Comparison of ENCODE assay signal across 8 cellular contexts in the genomic region with DNA sequence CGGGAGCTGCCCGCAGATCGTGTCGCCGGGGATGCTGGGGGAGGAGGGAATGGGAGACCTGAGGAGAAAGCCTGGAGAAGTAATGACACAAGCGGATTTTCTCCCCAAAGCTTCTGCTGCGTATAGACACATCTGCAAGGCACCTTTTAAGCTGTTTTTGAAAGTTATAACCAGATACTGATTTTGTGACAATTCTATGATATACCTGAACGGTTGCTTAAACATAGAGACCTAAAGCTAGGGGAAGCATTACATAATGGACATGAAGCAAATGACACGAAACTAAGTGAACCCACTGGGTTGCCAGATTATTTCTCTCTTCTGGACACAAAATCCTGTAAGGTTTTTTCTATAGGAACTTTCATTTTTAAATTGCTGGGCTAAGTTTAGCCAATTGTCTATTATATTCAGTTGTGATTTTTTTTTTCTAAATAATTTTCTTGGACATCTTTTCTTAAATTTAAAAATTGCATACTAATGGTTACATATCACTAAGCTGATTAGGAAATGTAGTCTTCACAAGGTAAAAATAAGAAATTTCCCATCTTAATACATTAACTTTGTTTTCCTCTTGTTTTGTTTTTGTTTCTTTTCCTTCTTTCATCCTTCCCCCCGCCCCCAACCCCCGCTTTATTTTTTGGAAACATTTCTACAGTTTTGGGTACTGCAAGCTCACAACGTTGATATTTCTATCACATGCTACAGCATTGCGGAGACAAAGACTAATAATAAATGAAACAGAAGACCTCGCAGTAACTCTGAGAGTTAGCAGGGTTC. TPM values are rescaled to one million over a fixed set of nuclear protein-coding genes. Genes with fewer than 3 reads are reported as not detected.
DNase-seq lines count a peak whose midpoint lies in the region; ATAC-seq and TF ChIP-seq lines count a peak whose summit lies in the region.

No MANE protein-coding gene starts in this region.

- TF ChIP-seq CTCF in activated B cell treated with CpG ODN at 0.5 μM for 24 hours (IDR thresholded peaks at IDR 0.05) = no peak

- no peak overlapping the region for H3K27ac ChIP-seq in iPS-18a (ENCODE audit: low read length)
- H3K27ac ChIP-seq in stomach smooth muscle (ENCODE audit: low read length) = peak overlapping the region; percentile 62

- CTCF ChIA-PET in activated B cell treated with CpG ODN at 0.5 μM for 24 hours (lab: Charles Lee) = interaction anchor here (0.7 kb wide), 1 partner anchor 58 kb away, joined by 3 read pairs; no protein-coding TSS in a partner anchor

- H3K4me1 Mint-ChIP-seq in activated B cell treated with CpG ODN at 0.5 μM for 24 hours = peaks cover 12% of the 10 kb centered on the region

- H3K27me3 ChIP-seq in iPS-18a (ENCODE audit: control insufficient read depth, insufficient read depth, low read length) (peaks cover 59% of the 10 kb centered on the region), stomach smooth muscle (ENCODE audit: control insufficient read depth in 1 of 2, insufficient read depth in 2 of 2, low read length in 2 of 2) (no peaks in the 10 kb centered on the region)

- DNase-seq in SKM-1 treated with dmso at 0.1 percent for 144 hours (lab: John Stamatoyannopoulos, UW; ENCODE audit: unreplicated experiment) (peak; percentile 40), SKM-1 (lab: John Stamatoyannopoulos, UW; ENCODE audit: unreplicated experiment) (no peak), activated B cell treated with CpG ODN at 0.5 μM for 24 hours (no peak), HuH-7 (ENCODE audit: low spot score) (no peak), NCI-H2107 treated with DMSO at 0.1 percent for 48 hours (lab: John Stamatoyannopoulos, UW; ENCODE audit: unreplicated experiment) (no peak)

- H3K4me3 ChIP-seq in iPS-18a (ENCODE audit: low read length) (peak overlapping the region; percentile 83), stomach smooth muscle (ENCODE audit: low read length in 2 of 2) (peak overlapping the region; percentile 76 to 79)

- H3K27ac Mint-ChIP-seq in activated B cell treated with CpG ODN at 0.5 μM for 24 hours = no peak overlapping the region

- intact Hi-C loops in activated B cell treated with CpG ODN at 0.5 μM for 24 hours (cut with micrococcal nuclease) = loop anchor here (5.0 kb wide), 1 partner anchor 83 kb away; a partner anchor contains a TSS

- peak overlapping the region; percentile 21 for H3K9ac ChIP-seq in iPS-18a (ENCODE audit: low read length)
- H3K9ac ChIP-seq in stomach smooth muscle (ENCODE audit: low read length in 2 of 2) = peak overlapping the region; percentile 55 to 65

- ATAC-seq in activated B cell treated with CpG ODN at 0.5 μM for 24 hours (ENCODE audit: low read depth) (no peak), GM18519 (IDR thresholded peaks at IDR 0.05; ENCODE audit: low FRiP score, unreplicated experiment) (no peak)

- peaks cover 44% of the 10 kb centered on the region for H3K27me3 Mint-ChIP-seq in activated B cell treated with CpG ODN at 0.5 μM for 24 hours

- no peaks in the 10 kb centered on the region for H3K36me3 Mint-ChIP-seq in activated B cell treated with CpG ODN at 0.5 μM for 24 hours (ENCODE audit: low read depth)

- H3K4me3 Mint-ChIP-seq in activated B cell treated with CpG ODN at 0.5 μM for 24 hours = peak overlapping the region; percentile 67

- POLR2A ChIA-PET in activated B cell treated with CpG ODN at 0.5 μM for 24 hours (lab: Charles Lee) = no interaction called here

- H3K9me3 ChIP-seq in iPS-18a (ENCODE audit: control insufficient read depth, low read depth, low read length) = no peaks in the 10 kb centered on the region
- H3K9me3 ChIP-seq in stomach smooth muscle (ENCODE audit: control insufficient read depth in 2 of 2, low read length in 2 of 2) = no peaks in the 10 kb centered on the region

- H3K36me3 ChIP-seq in iPS-18a (ENCODE audit: control insufficient read depth, low read depth, low read length) = no peaks in the 10 kb centered on the region
- no peaks in the 10 kb centered on the region for H3K36me3 ChIP-seq in stomach smooth muscle (ENCODE audit: control insufficient read depth in 2 of 2, insufficient read depth in 2 of 2, low read length in 2 of 2)

- H3K9me3 Mint-ChIP-seq in activated B cell treated with CpG ODN at 0.5 μM for 24 hours = no peaks in the 10 kb centered on the region

- H3K4me1 ChIP-seq in iPS-18a (ENCODE audit: control insufficient read depth, low read depth, low read length) (peaks cover 13% of the 10 kb centered on the region), stomach smooth muscle (ENCODE audit: control insufficient read depth, insufficient read depth, low read length) (peaks cover 5% of the 10 kb centered on the region)

RNA-seq across cellular contexts. Expression of a gene that starts 1.3 kb away (rescaled TPM):
- total RNA-seq in activated B cell treated with CpG ODN at 0.5 μM for 24 hours = 0.10 TPM in 1 of 2 replicates, not detected in the other
